Comparison of ENCODE assay signal across 8 cellular contexts in genomic region chr1:168342572-168343280, GRCh38.
DNase-seq lines count a peak whose midpoint lies in the region; ATAC-seq lines count a peak whose summit lies in the region.

No MANE protein-coding gene starts in this region.

- H3K27me3 ChIP-seq in effector memory CD4-positive, alpha-beta T cell (replicated peaks; ENCODE audit: control insufficient read depth, insufficient read depth, low read length, poor library complexity, severe bottlenecking), result no peaks in the 10 kb centered on the region

- H3K9me3 Mint-ChIP-seq in memory B cell, result no peaks in the 10 kb centered on the region

- H3K4me1 ChIP-seq in effector memory CD4-positive, alpha-beta T cell (ENCODE audit: control insufficient read depth, insufficient read depth, low read length, poor library complexity, severe bottlenecking), result peaks cover 11% of the 10 kb centered on the region

- H3K27ac ChIP-seq in effector memory CD4-positive, alpha-beta T cell (ENCODE audit: insufficient read depth, low read length, poor library complexity, severe bottlenecking), result peak overlapping the region; percentile 6

- peak overlapping the region; percentile 35 for H3K4me3 Mint-ChIP-seq in memory B cell

- no peaks in the 10 kb centered on the region for H3K9me3 ChIP-seq in effector memory CD4-positive, alpha-beta T cell (ENCODE audit: control insufficient read depth, low read length)

- DNase-seq in CD1c-positive myeloid dendritic cell (ENCODE audit: extremely low spot score) (peak; percentile 95), HS-27A (ENCODE audit: low read depth) (peak; percentile 27), NCI-H82 treated with DMSO at 0.1 percent for 48 hours (lab: John Stamatoyannopoulos, UW; ENCODE audit: unreplicated experiment) (peak; percentile 87), memory B cell (ENCODE audit: low spot score in 2 of 2) (peak; percentile 68 to 73)
- peak; percentile 76 to 79 for DNase-seq in activated CD8-positive, alpha-beta memory T cell treated with anti-CD3 and anti-CD28 coated beads for 1 hour (ENCODE audit: extremely low read depth in 1 of 2, low read depth in 1 of 2)
- DNase-seq in effector memory CD4-positive, alpha-beta T cell, result peak; percentile 73 to 79 (median 78)
- DNase-seq in stimulated activated CD8-positive, alpha-beta memory T cell treated with anti-CD3 and anti-CD28 coated beads, Interleukin-15, amount 100 ng/mL, for 1 hour (ENCODE audit: low read depth), result peak; percentile 79

- no peak overlapping the region for H3K4me3 ChIP-seq in effector memory CD4-positive, alpha-beta T cell (ENCODE audit: insufficient read depth, low read depth, low read length, poor library complexity, severe bottlenecking)

- H3K27ac Mint-ChIP-seq in memory B cell, result no peak overlapping the region

- no peaks in the 10 kb centered on the region for H3K27me3 Mint-ChIP-seq in memory B cell

- H3K36me3 ChIP-seq in effector memory CD4-positive, alpha-beta T cell (ENCODE audit: control insufficient read depth, insufficient read depth, low read length), result no peaks in the 10 kb centered on the region

- H3K4me1 Mint-ChIP-seq in memory B cell, result peaks cover 7% of the 10 kb centered on the region

- ATAC-seq in GM19463 (IDR thresholded peaks at IDR 0.05; ENCODE audit: unreplicated experiment), result peak; percentile 95
- ATAC-seq in memory B cell (ENCODE audit: low read depth), result peak; percentile 99

- H3K36me3 Mint-ChIP-seq in memory B cell, result peaks cover 2% of the 10 kb centered on the region

Comparison
In these comparisons a context has a peak if more than half of its experiments do, and no peak if none do; other contexts are left out.
1. DNase-seq: peak in every context shown above with its lines; median percentile 95 in CD1c-positive myeloid dendritic cell; 87 in NCI-H82 treated with DMSO at 0.1 percent for 48 hours; 79 in stimulated activated CD8-positive, alpha-beta memory T cell treated with anti-CD3 and anti-CD28 coated beads, Interleukin-15, amount 100 ng/mL, for 1 hour; 78 in effector memory CD4-positive, alpha-beta T cell; 78 in activated CD8-positive, alpha-beta memory T cell treated with anti-CD3 and anti-CD28 coated beads for 1 hour; 70 in memory B cell; 27 in HS-27A.